In genomic region chr15:95733931-95734330, GRCh38 we compare ENCODE assay signal across 16 cellular contexts.
DNase-seq lines count a peak whose midpoint lies in the region; ATAC-seq, FAIRE-seq and TF ChIP-seq lines count a peak whose summit lies in the region.
"Had no signal": no experiment of that assay in that cellular context is flagged by ENCODE, and none has a peak within 500 bp of the region (broad histone marks: within the 10 kb centered on the region; RNA-seq: fewer than 3 reads in every experiment).

No MANE protein-coding gene starts in this region.

- in situ Hi-C loops in K562 (cut with MboI), result no loop called here

- 0 out of 2 replicates have a peak, but pooled peaks cover 3% of the 10 kb centered on the region for H4K20me1 ChIP-seq in K562 (replicated peaks; ENCODE audit: control insufficient read depth, insufficient read depth, low read length)

- H3K4me3 ChIP-seq in K562 (no peak overlapping the region), stomach (no peak overlapping the region)
- H3K4me3 ChIP-seq: prostate gland had no signal

- no peaks in the 10 kb centered on the region for H3K9me3 ChIP-seq in K562 (replicated peaks; ENCODE audit: control insufficient read depth, insufficient read depth, low read depth, low read length)
- no peaks in the 10 kb centered on the region for H3K9me3 ChIP-seq in stomach
- H3K9me3 ChIP-seq: prostate gland had no signal

- H3K4me2 ChIP-seq in K562 (ENCODE audit: insufficient read depth, low read length), result no peak overlapping the region

- H3K27ac ChIP-seq in K562 (ENCODE audit: extremely low read depth, low read depth, low read length) (no peak overlapping the region), stomach (no peak overlapping the region)
- H3K27ac ChIP-seq: brain microvascular endothelial cell, prostate gland had no signal

- H2AFZ ChIP-seq in K562 (ENCODE audit: low read depth, low read length), result no peak overlapping the region

- 89% methylated on average over 3 of the region's 3 CpGs for WGBS in K562 (ENCODE audit: insufficient coverage, low coverage, missing lambda C conversion rate)
- WGBS in stomach, 5 donors, result 63 to 83% (median 69%) methylated on average over 3 of the region's 3 CpGs

- no peak overlapping the region for H3K9ac ChIP-seq in K562 (ENCODE audit: insufficient read depth in 1 of 2, low read depth in 2 of 2, low read length in 2 of 2)

- TF ChIP-seq POLR2A in K562 (conservative IDR thresholded peaks at IDR 0.05) (no peak), stomach (IDR thresholded peaks at IDR 0.05) (no peak)

- intact Hi-C loops in K562 (cut with micrococcal nuclease), result no loop called here
- intact Hi-C loops in stomach (cut with DNase I; ENCODE audit: low total_unique reads), result no loop called here

- H3K79me2 ChIP-seq in K562 (ENCODE audit: control insufficient read depth, insufficient read depth, low read length), result no peaks in the 10 kb centered on the region

- DNase-seq in activated gamma-delta T cell treated with Interleukin-2 at 50 U/mL for 16 hours (peak; percentile 8), activated gamma-delta T cell (lab: John Stamatoyannopoulos, UW) (no peak), K562 (ENCODE audit: extremely low read depth in 1 of 4, low spot score in 3 of 4) (no peak), renal cortical epithelial cell (ENCODE audit: low read depth) (peak; percentile 33), NCI-H748 treated with DMSO at 0.1 percent for 48 hours (lab: John Stamatoyannopoulos, UW) (no peak), cortex of kidney (lab: John Stamatoyannopoulos, UW) (no peak), stomach (no peak)
- DNase-seq: ACHN; activated CD4-positive, alpha-beta T cell treated with anti-CD3 and anti-CD28 coated beads, Interleukin-2, amount 50 U/mL, for 4 hours; brain microvascular endothelial cell; NCI-H1694 treated with DMSO at 0.1 percent for 48 hours; NCI-H510A had no signal

- TF ChIP-seq EP300 in K562 (IDR thresholded peaks at IDR 0.05; ENCODE audit: low read length), result no peak
- TF ChIP-seq EP300 in stomach (IDR thresholded peaks at IDR 0.05), result no peak

- no peaks in the 10 kb centered on the region for H3K27me3 ChIP-seq in K562 (ENCODE audit: control insufficient read depth in 2 of 2, insufficient read depth in 2 of 2, low read length in 2 of 2)
- no peaks in the 10 kb centered on the region for H3K27me3 ChIP-seq in stomach
- H3K27me3 ChIP-seq: brain microvascular endothelial cell had no signal

- no peak for FAIRE-seq in K562 (lab: Jason Lieb, UNC)

- no TSS peak for BruUV-seq in K562 (replicated peaks; lab: Mats Ljungman, UMichigan)

- CTCF ChIA-PET in K562 (lab: Yijun Ruan, JAX; ENCODE audit: low intra/inter-chr PET ratio), result no interaction called here

- H3K36me3 ChIP-seq in K562 (ENCODE audit: control insufficient read depth, insufficient read depth, low read length) (peaks cover 22% of the 10 kb centered on the region), stomach (no peaks in the 10 kb centered on the region)
- H3K36me3 ChIP-seq: brain microvascular endothelial cell, prostate gland had no signal

- ATAC-seq in HG03354 (IDR thresholded peaks at IDR 0.05; ENCODE audit: poor library complexity, severe bottlenecking, unreplicated experiment), result peak; percentile 59
- peak; percentile 38; the same call in 2 of the 3 replicates for ATAC-seq in K562
- ATAC-seq: activated T-helper 17 cell treated with anti-CD3 and anti-CD28 coated beads, Interleukin-2, amount 50 U/mL, for 72 hours; left lobe of liver had no signal

- TF ChIP-seq CTCF in K562 (IDR thresholded peaks at IDR 0.05 in 2 of 3, conservative IDR thresholded peaks at IDR 0.05 in 1 of 3; ENCODE audit: insufficient read depth in 2 of 3, low read depth in 1 of 3, low read length in 3 of 3) (no peak), stomach (IDR thresholded peaks at IDR 0.05) (no peak)

- H3K9me1 ChIP-seq in K562 (ENCODE audit: control insufficient read depth, insufficient read depth, low read length), result no peaks in the 10 kb centered on the region

- peaks cover 0 to 13% of the 10 kb centered on the region in 2 experiments; a peak in 2 of 5 replicates for H3K4me1 ChIP-seq in K562 (replicated peaks in 1 of 2; ENCODE audit: control insufficient read depth in 2 of 2, insufficient read depth in 2 of 2, low read length in 2 of 2)
- H3K4me1 ChIP-seq in stomach, result no peaks in the 10 kb centered on the region
- H3K4me1 ChIP-seq: prostate gland had no signal

- TF ChIP-seq RAD21 in K562 (CRISPR knock-in tag; conservative IDR thresholded peaks at IDR 0.05 in 1 of 2, IDR thresholded peaks at IDR 0.05 in 1 of 2), result no peak

- POLR2A ChIA-PET in K562 (lab: Yijun Ruan, JAX), result interaction anchor here (0.7 to 1.1 kb wide), 3 partner anchors 9 to 179 kb away, joined by 3 to 4 read pairs (median 3); no protein-coding TSS in a partner anchor

TF ChIP-seq in K562, 482 proteins besides CTCF, POLR2A, EP300 and RAD21 (continues in another document):
- TF ChIP-seq PHF8 (IDR thresholded peaks at IDR 0.05; ENCODE audit: borderline replicate concordance, low read length) (no peak), FOXP1 (CRISPR knock-in tag; IDR thresholded peaks at IDR 0.05) (no peak), ZNF224 (CRISPR knock-in tag; IDR thresholded peaks at IDR 0.05) (no peak), ZNF12 (CRISPR knock-in tag; IDR thresholded peaks at IDR 0.05) (no peak), NCOA6 (IDR thresholded peaks at IDR 0.05) (no peak), PHF20 (IDR thresholded peaks at IDR 0.05; ENCODE audit: partially characterized antibody) (no peak), FIP1L1 (IDR thresholded peaks at IDR 0.05; ENCODE audit: low read depth, low read length, poor library complexity, severe bottlenecking) (no peak), CC2D1A (IDR thresholded peaks at IDR 0.05) (no peak), RREB1 (CRISPR knock-in tag; IDR thresholded peaks at IDR 0.05) (no peak), CREB1 (IDR thresholded peaks at IDR 0.05) (no peak), CREB1 (CRISPR knock-in tag; IDR thresholded peaks at IDR 0.05) (no peak), IRF1 (CRISPR knock-in tag; IDR thresholded peaks at IDR 0.05; ENCODE audit: borderline replicate concordance) (no peak), ARID3B (CRISPR knock-in tag; IDR thresholded peaks at IDR 0.05; ENCODE audit: borderline replicate concordance) (no peak)

Comparison
In these comparisons a context has a peak if more than half of its experiments do, and no peak if none do; other contexts are left out.
1. DNase-seq: peak in activated gamma-delta T cell treated with Interleukin-2 at 50 U/mL for 16 hours (single experiment) and renal cortical epithelial cell (single experiment); none in activated gamma-delta T cell (single experiment), K562 (0 of 4), NCI-H748 treated with DMSO at 0.1 percent for 48 hours (single experiment), cortex of kidney (single experiment) and stomach (single experiment).